In the genomic region with DNA sequence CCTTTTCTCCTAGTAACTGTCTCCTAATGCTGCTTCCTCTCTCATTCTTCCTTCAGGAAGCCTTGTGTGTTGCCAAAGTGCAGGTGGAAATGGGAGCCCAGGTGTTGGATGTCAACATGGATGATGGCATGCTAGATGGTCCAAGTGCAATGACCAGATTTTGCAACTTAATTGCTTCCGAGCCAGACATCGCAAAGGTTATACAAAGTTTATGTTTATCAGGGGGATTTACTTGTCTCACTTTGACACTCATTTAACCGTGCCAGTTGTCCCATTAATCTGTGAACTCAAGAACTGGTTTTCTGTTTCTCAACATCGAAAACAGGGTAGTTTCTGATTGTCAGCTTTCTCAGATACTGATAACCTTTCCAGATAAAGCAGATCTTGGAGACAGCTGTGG, we compare ENCODE assay signal across 16 cellular contexts. TPM values are rescaled to one million over a fixed set of nuclear protein-coding genes. Genes with fewer than 3 reads are reported as not detected.
DNase-seq lines count a peak whose midpoint lies in the region; ATAC-seq and TF ChIP-seq lines count a peak whose summit lies in the region.
"Had no signal": no experiment of that assay in that cellular context is flagged by ENCODE, and none has a peak within 500 bp of the region (broad histone marks: within the 10 kb centered on the region; RNA-seq: fewer than 3 reads in every experiment).

No MANE protein-coding gene starts in this region.

- peak overlapping the region in 2 of 3 donors; percentile 56 to 69 for H3K27ac ChIP-seq in right lobe of liver
- peak overlapping the region; percentile 70 for H3K27ac ChIP-seq in trophoblast cell (ENCODE audit: low read depth, low read length)
- no peak overlapping the region for H3K27ac ChIP-seq in vagina
- H3K27ac ChIP-seq: 22Rv1, KMS-11 had no signal

- H3K14ac ChIP-seq in trophoblast cell (ENCODE audit: low read length): no peak overlapping the region

- H3K9ac ChIP-seq in trophoblast cell (ENCODE audit: low read length): no peak overlapping the region
- H3K9ac ChIP-seq: KMS-11 had no signal

- WGBS in right lobe of liver (ENCODE audit: insufficient coverage, low coverage, low lambda C conversion rate, missing lambda C conversion rate): 43% methylated on average over 4 of the region's 4 CpGs
- no CpG with 5 or more reads among the region's 4 CpGs for WGBS in trophoblast cell (ENCODE audit: extremely low coverage, insufficient coverage, insufficient read length)

- ATAC-seq in right lobe of liver (peak; percentile 83 to 95 (median 92)), HG03025 (IDR thresholded peaks at IDR 0.05; ENCODE audit: low FRiP score, unreplicated experiment) (no peak)
- ATAC-seq: GM23338 had no signal

- H3K79me2 ChIP-seq in trophoblast cell (ENCODE audit: control insufficient read depth, insufficient read depth, low read length, poor library complexity): no peaks in the 10 kb centered on the region

- peaks cover 0 to 44% (median 19%) of the 10 kb centered on the region in 4 donors for H3K36me3 ChIP-seq in right lobe of liver
- peaks cover 5 to 12% of the 10 kb centered on the region in 2 experiments for H3K36me3 ChIP-seq in trophoblast cell (ENCODE audit: control insufficient read depth in 1 of 2, insufficient read depth in 2 of 2, low read length in 2 of 2)
- H3K36me3 ChIP-seq in vagina: peaks cover 0 to 42% of the 10 kb centered on the region in 2 donors

- H2AK5ac ChIP-seq in trophoblast cell (ENCODE audit: low read length): no peak overlapping the region

- no peak overlapping the region for H2BK120ac ChIP-seq in trophoblast cell (ENCODE audit: insufficient read depth, low read length, poor library complexity)

- intact Hi-C loops in right lobe of liver (cut with DNase I): no loop called here
- intact Hi-C loops in vagina (cut with DNase I): no loop called here

- DNase-seq in NCI-H82 (lab: John Stamatoyannopoulos, UW): peak; percentile 41
- no peak for DNase-seq in NCI-H82 treated with DMSO at 0.1 percent for 48 hours (lab: John Stamatoyannopoulos, UW; ENCODE audit: unreplicated experiment)
- DNase-seq in amniotic epithelial cell (ENCODE audit: low read depth): peak; percentile 89
- DNase-seq in right lobe of liver: peak; percentile 34 to 79 (median 60)
- no peak for DNase-seq in trophoblast cell
- DNase-seq in NCI-H1417 treated with DMSO at 0.1 percent for 48 hours (lab: John Stamatoyannopoulos, UW): no peak
- no peak for DNase-seq in vagina (ENCODE audit: extremely low spot score in 2 of 2)
- DNase-seq: CD4-positive, alpha-beta memory T cell; DMS79; NCI-H146; NCI-H524 treated with DMSO at 0.1 percent for 48 hours; Right ventricle myocardium superior had no signal

- no peaks in the 10 kb centered on the region for H3K9me3 ChIP-seq in right lobe of liver
- no peaks in the 10 kb centered on the region for H3K9me3 ChIP-seq in trophoblast cell (ENCODE audit: insufficient read depth, low read depth, low read length)
- no peaks in the 10 kb centered on the region for H3K9me3 ChIP-seq in vagina

- peaks cover 3% of the 10 kb centered on the region for H3K79me1 ChIP-seq in trophoblast cell (ENCODE audit: low read length)

- no peak overlapping the region for H2AFZ ChIP-seq in trophoblast cell (ENCODE audit: insufficient read depth, low read length, poor library complexity)
- H2AFZ ChIP-seq: GM23338 had no signal

- H3K4me2 ChIP-seq in trophoblast cell (ENCODE audit: low read length): no peak overlapping the region
- H3K4me2 ChIP-seq: GM23338, KMS-11 had no signal

- H4K91ac ChIP-seq in trophoblast cell (ENCODE audit: low read depth, low read length): no peak overlapping the region

- H3K4ac ChIP-seq in trophoblast cell (ENCODE audit: low read depth, low read length): no peak overlapping the region

- TF ChIP-seq CTCF in right lobe of liver (IDR thresholded peaks at IDR 0.05) (no peak), vagina (IDR thresholded peaks at IDR 0.05) (no peak)

- no peak overlapping the region for H4K12ac ChIP-seq in trophoblast cell (ENCODE audit: low read depth, low read length)

- H3K4me3 ChIP-seq in right lobe of liver: no peak overlapping the region
- no peak overlapping the region for H3K4me3 ChIP-seq in trophoblast cell (ENCODE audit: low read depth, low read length)
- no peak overlapping the region for H3K4me3 ChIP-seq in vagina
- H3K4me3 ChIP-seq: GM23338 had no signal

- peaks cover 0 to 32% (median 4%) of the 10 kb centered on the region in 4 donors for H3K4me1 ChIP-seq in right lobe of liver
- peaks cover 2 to 13% of the 10 kb centered on the region in 2 experiments for H3K4me1 ChIP-seq in trophoblast cell (ENCODE audit: control insufficient read depth in 1 of 2, insufficient read depth in 2 of 2, low read length in 2 of 2)
- no peaks in the 10 kb centered on the region for H3K4me1 ChIP-seq in vagina

- TF ChIP-seq POLR2A in right lobe of liver (IDR thresholded peaks at IDR 0.05) (no peak), vagina (IDR thresholded peaks at IDR 0.05) (no peak)

- H2BK12ac ChIP-seq in trophoblast cell (ENCODE audit: low read length): no peak overlapping the region

- no peak overlapping the region for H2BK5ac ChIP-seq in trophoblast cell (ENCODE audit: low read depth, low read length, poor library complexity)

- no peak overlapping the region for H3K18ac ChIP-seq in trophoblast cell (ENCODE audit: low read length)

- no peak overlapping the region for H4K8ac ChIP-seq in trophoblast cell (ENCODE audit: low read depth, low read length)

- H3K23ac ChIP-seq in trophoblast cell (ENCODE audit: low read length): no peak overlapping the region

- H3K27me3 ChIP-seq in right lobe of liver (no peaks in the 10 kb centered on the region), trophoblast cell (ENCODE audit: insufficient read depth, low read length) (no peaks in the 10 kb centered on the region), vagina (no peaks in the 10 kb centered on the region)

RNA-seq across cellular contexts. Expression of a gene that starts 40.4 kb away (rescaled TPM):
- total RNA-seq in right lobe of liver (10 to 100 TPM in 3 of 6 experiments, 1 to 10 TPM in 3; 9.4 to 15.4 (median 11.8) TPM), vagina (19.9 TPM)
- polyA plus RNA-seq in trophoblast cell (2013): 11.3 and 12.1 TPM in 2 replicates

Comparison
In these comparisons a context has a peak if more than half of its experiments do, and no peak if none do; other contexts are left out.
1. DNase-seq: peak in NCI-H82 (single experiment), amniotic epithelial cell (single experiment) and right lobe of liver (3 of 3); none in NCI-H82 treated with DMSO at 0.1 percent for 48 hours (single experiment), trophoblast cell (0 of 2), NCI-H1417 treated with DMSO at 0.1 percent for 48 hours (single experiment) and vagina (0 of 2).